14 cellular contexts compared by ENCODE assay signal in genomic region chr9:99224445-99224844, GRCh38. TPM values are rescaled to one million over a fixed set of nuclear protein-coding genes. Genes with fewer than 3 reads are reported as not detected.
DNase-seq lines count a peak whose midpoint lies in the region; ATAC-seq and TF ChIP-seq lines count a peak whose summit lies in the region.
"Had no signal": no experiment of that assay in that cellular context is flagged by ENCODE, and none has a peak within 500 bp of the region (broad histone marks: within the 10 kb centered on the region; RNA-seq: fewer than 3 reads in every experiment).

No MANE protein-coding gene starts in this region.

- peaks cover 52% of the 10 kb centered on the region for H3K4me1 Mint-ChIP-seq in activated CD4-positive, alpha-beta memory T cell treated with anti-CD3 and anti-CD28 coated beads, Interleukin-2, amount 10 ng/mL, durations not matched to agents 7 days and 5 days
- H3K4me1 Mint-ChIP-seq in activated CD4-positive, alpha-beta memory T cell treated with anti-CD3 and anti-CD28 coated beads for 36 hours (ENCODE audit: low read depth), result peaks cover 51% of the 10 kb centered on the region
- H3K4me1 Mint-ChIP-seq in IgD-negative memory B cell (peaks cover 41 to 43% (median 42%) of the 10 kb centered on the region in 3 donors), chondrocyte (ENCODE audit: low read depth) (peaks cover 54% of the 10 kb centered on the region)

- WGBS in lower leg skin, 2 donors, result 89 to 94% methylated on average over 2 of the region's 2 CpGs

- peak overlapping the region; percentile 98 for H3K4me3 Mint-ChIP-seq in activated CD4-positive, alpha-beta memory T cell treated with anti-CD3 and anti-CD28 coated beads, Interleukin-2, amount 10 ng/mL, durations not matched to agents 7 days and 5 days
- no peak overlapping the region for H3K4me3 Mint-ChIP-seq in activated CD4-positive, alpha-beta memory T cell treated with anti-CD3 and anti-CD28 coated beads for 36 hours
- H3K4me3 Mint-ChIP-seq in IgD-negative memory B cell (peak overlapping the region in 3 of 4 donors; percentile 30 to 100 (median 99)), chondrocyte (ENCODE audit: unreplicated experiment) (no peak overlapping the region)

- H3K4me1 ChIP-seq in endocrine pancreas (ENCODE audit: control insufficient read depth, insufficient read depth, low read length) (peaks cover 18% of the 10 kb centered on the region), gastrocnemius medialis (peaks cover 50 to 55% of the 10 kb centered on the region in 2 donors)

- CTCF ChIA-PET in activated CD4-positive, alpha-beta memory T cell treated with anti-CD3 and anti-CD28 coated beads, Interleukin-2, amount 10 ng/mL, durations not matched to agents 7 days and 5 days (lab: Charles Lee), result no interaction called here
- CTCF ChIA-PET in activated CD4-positive, alpha-beta memory T cell treated with anti-CD3 and anti-CD28 coated beads for 36 hours (lab: Charles Lee), result interaction anchor here (1.7 kb wide), 1 partner anchor 600 kb away, joined by 4 read pairs; no protein-coding TSS in a partner anchor

- H3K36me3 ChIP-seq in endocrine pancreas (ENCODE audit: control insufficient read depth, insufficient read depth, low read length), result no peaks in the 10 kb centered on the region
- peaks cover 0 to 25% of the 10 kb centered on the region in 2 donors for H3K36me3 ChIP-seq in gastrocnemius medialis

- H3K9me3 ChIP-seq in endocrine pancreas (ENCODE audit: control insufficient read depth, low read length) (no peaks in the 10 kb centered on the region), gastrocnemius medialis (no peaks in the 10 kb centered on the region)
- H3K9me3 ChIP-seq: adrenal gland, suprapubic skin had no signal

- peaks cover 59% of the 10 kb centered on the region for H3K36me3 Mint-ChIP-seq in activated CD4-positive, alpha-beta memory T cell treated with anti-CD3 and anti-CD28 coated beads, Interleukin-2, amount 10 ng/mL, durations not matched to agents 7 days and 5 days (ENCODE audit: low read depth)
- H3K36me3 Mint-ChIP-seq in activated CD4-positive, alpha-beta memory T cell treated with anti-CD3 and anti-CD28 coated beads for 36 hours, result peaks cover 39% of the 10 kb centered on the region
- H3K36me3 Mint-ChIP-seq in IgD-negative memory B cell, result peaks cover 7% of the 10 kb centered on the region
- peaks cover 20% of the 10 kb centered on the region for H3K36me3 Mint-ChIP-seq in chondrocyte (ENCODE audit: low read depth)

- in situ Hi-C loops in gastrocnemius medialis (cut with MboI; ENCODE audit: low sequenced_read_pairs in 4 of 4), result loop anchor here in 1 of 4 donors (25.0 kb wide), 1 partner anchor 588 kb away; the partner anchor contains the start of gene NR4A3

- H3K27ac Mint-ChIP-seq in activated CD4-positive, alpha-beta memory T cell treated with anti-CD3 and anti-CD28 coated beads, Interleukin-2, amount 10 ng/mL, durations not matched to agents 7 days and 5 days, result no peak overlapping the region
- H3K27ac Mint-ChIP-seq in activated CD4-positive, alpha-beta memory T cell treated with anti-CD3 and anti-CD28 coated beads for 36 hours, result no peak overlapping the region
- H3K27ac Mint-ChIP-seq in IgD-negative memory B cell (peak overlapping the region in 2 of 3 donors; percentile 21 to 100), chondrocyte (ENCODE audit: unreplicated experiment) (no peak overlapping the region)

- POLR2A ChIA-PET in activated CD4-positive, alpha-beta memory T cell treated with anti-CD3 and anti-CD28 coated beads, Interleukin-2, amount 10 ng/mL, durations not matched to agents 7 days and 5 days (lab: Charles Lee), result no interaction called here
- POLR2A ChIA-PET in activated CD4-positive, alpha-beta memory T cell treated with anti-CD3 and anti-CD28 coated beads for 36 hours (lab: Charles Lee), result no interaction called here

- intact Hi-C loops in activated CD4-positive, alpha-beta memory T cell treated with anti-CD3 and anti-CD28 coated beads for 36 hours (cut with micrococcal nuclease), result no loop called here
- intact Hi-C loops in gastrocnemius medialis (cut with DNase I; ENCODE audit: low total_unique reads) (loop anchor here (5.0 to 10.0 kb wide), 4 partner anchors 117 to 1130 kb away; partner anchors contain the start of genes ERP44, INVS, TEX10 and TGFBR1), lower leg skin (cut with DNase I; ENCODE audit: low total_unique reads) (no loop called here)

- no peaks in the 10 kb centered on the region for H3K9me3 Mint-ChIP-seq in activated CD4-positive, alpha-beta memory T cell treated with anti-CD3 and anti-CD28 coated beads, Interleukin-2, amount 10 ng/mL, durations not matched to agents 7 days and 5 days
- no peaks in the 10 kb centered on the region for H3K9me3 Mint-ChIP-seq in activated CD4-positive, alpha-beta memory T cell treated with anti-CD3 and anti-CD28 coated beads for 36 hours
- H3K9me3 Mint-ChIP-seq in IgD-negative memory B cell (no peaks in the 10 kb centered on the region), chondrocyte (ENCODE audit: low read depth) (no peaks in the 10 kb centered on the region)

- no peak for DNase-seq in activated CD4-positive, alpha-beta memory T cell treated with anti-CD3 and anti-CD28 coated beads, Interleukin-2, amount 10 ng/mL, durations not matched to agents 7 days and 5 days
- DNase-seq in activated CD4-positive, alpha-beta memory T cell treated with anti-CD3 and anti-CD28 coated beads for 36 hours, result no peak
- no peak for DNase-seq in gastrocnemius medialis
- DNase-seq in lower leg skin (ENCODE audit: low spot score in 2 of 2), result no peak
- no peak for DNase-seq in chondrocyte (ENCODE audit: low spot score)
- DNase-seq in occipital lobe (lab: John Stamatoyannopoulos, UW), result no peak
- DNase-seq: adrenal gland, NCI-H2081, Right ventricle myocardium superior had no signal

- peak overlapping the region; percentile 88 to 98 (median 96) for H3K27ac ChIP-seq in gastrocnemius medialis
- H3K27ac ChIP-seq: adrenal gland, suprapubic skin had no signal

- TF ChIP-seq POLR2A in gastrocnemius medialis (IDR thresholded peaks at IDR 0.05), result no peak
- no peak for TF ChIP-seq POLR2A in lower leg skin (IDR thresholded peaks at IDR 0.05)

- no peak for ATAC-seq in gastrocnemius medialis
- ATAC-seq: esophagus mucosa, left lobe of liver had no signal

- H3K4me3 ChIP-seq in endocrine pancreas (ENCODE audit: control insufficient read depth, insufficient read depth, low read length), result peak overlapping the region; percentile 24
- H3K4me3 ChIP-seq in gastrocnemius medialis, result no peak overlapping the region
- no peak overlapping the region for H3K4me3 ChIP-seq in lower leg skin (ENCODE audit: low read depth, poor library complexity, severe bottlenecking)
- H3K4me3 ChIP-seq: adrenal gland, suprapubic skin had no signal

- no peaks in the 10 kb centered on the region for H3K27me3 ChIP-seq in endocrine pancreas (ENCODE audit: control insufficient read depth, insufficient read depth, low read length)
- H3K27me3 ChIP-seq in gastrocnemius medialis, result no peaks in the 10 kb centered on the region
- H3K27me3 ChIP-seq: adrenal gland, suprapubic skin had no signal

- TF ChIP-seq CTCF in gastrocnemius medialis (IDR thresholded peaks at IDR 0.05 in 4 of 5, conservative IDR thresholded peaks at IDR 0.05 in 1 of 5) (no peak), lower leg skin (IDR thresholded peaks at IDR 0.05) (no peak), chondrocyte (IDR thresholded peaks at IDR 0.05) (no peak)

- no peaks in the 10 kb centered on the region for H3K27me3 Mint-ChIP-seq in activated CD4-positive, alpha-beta memory T cell treated with anti-CD3 and anti-CD28 coated beads, Interleukin-2, amount 10 ng/mL, durations not matched to agents 7 days and 5 days
- no peaks in the 10 kb centered on the region for H3K27me3 Mint-ChIP-seq in activated CD4-positive, alpha-beta memory T cell treated with anti-CD3 and anti-CD28 coated beads for 36 hours
- H3K27me3 Mint-ChIP-seq in IgD-negative memory B cell (no peaks in the 10 kb centered on the region), chondrocyte (ENCODE audit: low read depth) (no peaks in the 10 kb centered on the region)

- no peak overlapping the region for H3K9ac ChIP-seq in endocrine pancreas (ENCODE audit: control insufficient read depth, insufficient read depth, low read length)

RNA-seq across cellular contexts. Expression of gene SEC61B, which starts 2.4 kb away (rescaled TPM):
- total RNA-seq in activated CD4-positive, alpha-beta memory T cell treated with anti-CD3 and anti-CD28 coated beads, Interleukin-2, amount 10 ng/mL, durations not matched to agents 7 days and 5 days, result 100 to 1,000 TPM; 148 to 165 TPM
- total RNA-seq in activated CD4-positive, alpha-beta memory T cell treated with anti-CD3 and anti-CD28 coated beads for 36 hours, result 100 to 1,000 TPM; 161 to 166 TPM
- 298 TPM for polyA plus RNA-seq in IgD-negative memory B cell
- total RNA-seq in gastrocnemius medialis, result 10 to 100 TPM; 20.5 to 50.5 (median 24.9) TPM
- 10 to 100 TPM; 58.6 to 82.0 (median 75.4) TPM for total RNA-seq in lower leg skin
- 167 to 218 TPM (median 181 TPM) in 3 replicates for total RNA-seq in chondrocyte
- 32.3 TPM for total RNA-seq in occipital lobe

RNA-seq across cellular contexts. Expression of gene ALG2, which starts 2.7 kb away (rescaled TPM):
- total RNA-seq in activated CD4-positive, alpha-beta memory T cell treated with anti-CD3 and anti-CD28 coated beads, Interleukin-2, amount 10 ng/mL, durations not matched to agents 7 days and 5 days, result 10 to 100 TPM; 30.0 to 31.9 TPM
- 10 to 100 TPM; 18.6 to 20.8 TPM for total RNA-seq in activated CD4-positive, alpha-beta memory T cell treated with anti-CD3 and anti-CD28 coated beads for 36 hours
- 24.7 TPM for polyA plus RNA-seq in IgD-negative memory B cell
- total RNA-seq in gastrocnemius medialis (10 to 100 TPM; 12.3 to 19.9 (median 14.7) TPM), lower leg skin (10 to 100 TPM; 23.8 to 31.1 (median 28.1) TPM), chondrocyte (32.2 to 34.3 TPM (median 33.9 TPM) in 3 replicates), occipital lobe (25.0 TPM)

Comparison
In these comparisons a context has a peak if more than half of its experiments do, and no peak if none do; other contexts are left out.
1. H3K4me3 Mint-ChIP-seq: peak in activated CD4-positive, alpha-beta memory T cell treated with anti-CD3 and anti-CD28 coated beads, Interleukin-2, amount 10 ng/mL, durations not matched to agents 7 days and 5 days (single experiment) and IgD-negative memory B cell (3 of 4); none in activated CD4-positive, alpha-beta memory T cell treated with anti-CD3 and anti-CD28 coated beads for 36 hours (single experiment) and chondrocyte (single experiment).
2. H3K27ac Mint-ChIP-seq: peak in IgD-negative memory B cell (2 of 3); none in activated CD4-positive, alpha-beta memory T cell treated with anti-CD3 and anti-CD28 coated beads, Interleukin-2, amount 10 ng/mL, durations not matched to agents 7 days and 5 days (single experiment), activated CD4-positive, alpha-beta memory T cell treated with anti-CD3 and anti-CD28 coated beads for 36 hours (single experiment) and chondrocyte (single experiment).